Comparison of ENCODE assay signal across 1 cellular context in the genomic region with DNA sequence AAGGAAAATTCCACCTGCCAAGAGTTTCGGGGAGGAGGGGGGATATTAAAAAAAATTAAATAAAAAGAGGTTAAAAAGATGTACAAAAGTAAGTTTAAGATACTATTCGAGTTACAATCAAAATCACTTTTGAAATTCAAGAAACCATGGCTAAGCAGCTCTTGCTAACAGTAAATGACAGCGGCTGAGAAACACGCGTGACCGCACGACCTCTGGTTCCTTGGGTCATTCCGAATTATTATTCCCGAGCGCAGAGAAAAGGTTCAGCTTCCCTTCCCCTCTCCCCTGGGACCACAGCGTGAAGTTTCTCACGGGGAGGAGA.
TF ChIP-seq lines count a peak whose summit lies in the region.

No MANE protein-coding gene starts in this region.

TF ChIP-seq in GM12878, 131 proteins besides CTCF, POLR2A, EP300 and RAD21 (continued from another document):
- TF ChIP-seq, protein P1, sequence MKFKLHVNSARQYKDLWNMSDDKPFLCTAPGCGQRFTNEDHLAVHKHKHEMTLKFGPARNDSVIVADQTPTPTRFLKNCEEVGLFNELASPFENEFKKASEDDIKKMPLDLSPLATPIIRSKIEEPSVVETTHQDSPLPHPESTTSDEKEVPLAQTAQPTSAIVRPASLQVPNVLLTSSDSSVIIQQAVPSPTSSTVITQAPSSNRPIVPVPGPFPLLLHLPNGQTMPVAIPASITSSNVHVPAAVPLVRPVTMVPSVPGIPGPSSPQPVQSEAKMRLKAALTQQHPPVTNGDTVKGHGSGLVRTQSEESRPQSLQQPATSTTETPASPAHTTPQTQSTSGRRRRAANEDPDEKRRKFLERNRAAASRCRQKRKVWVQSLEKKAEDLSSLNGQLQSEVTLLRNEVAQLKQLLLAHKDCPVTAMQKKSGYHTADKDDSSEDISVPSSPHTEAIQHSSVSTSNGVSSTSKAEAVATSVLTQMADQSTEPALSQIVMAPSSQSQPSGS (IDR thresholded peaks at IDR 0.05; ENCODE audit: low read length): no peak
- TF ChIP-seq NR2C1 (IDR thresholded peaks at IDR 0.05) (no peak), RB1 (IDR thresholded peaks at IDR 0.05; ENCODE audit: borderline replicate concordance) (no peak)
- TF ChIP-seq, protein P2, sequence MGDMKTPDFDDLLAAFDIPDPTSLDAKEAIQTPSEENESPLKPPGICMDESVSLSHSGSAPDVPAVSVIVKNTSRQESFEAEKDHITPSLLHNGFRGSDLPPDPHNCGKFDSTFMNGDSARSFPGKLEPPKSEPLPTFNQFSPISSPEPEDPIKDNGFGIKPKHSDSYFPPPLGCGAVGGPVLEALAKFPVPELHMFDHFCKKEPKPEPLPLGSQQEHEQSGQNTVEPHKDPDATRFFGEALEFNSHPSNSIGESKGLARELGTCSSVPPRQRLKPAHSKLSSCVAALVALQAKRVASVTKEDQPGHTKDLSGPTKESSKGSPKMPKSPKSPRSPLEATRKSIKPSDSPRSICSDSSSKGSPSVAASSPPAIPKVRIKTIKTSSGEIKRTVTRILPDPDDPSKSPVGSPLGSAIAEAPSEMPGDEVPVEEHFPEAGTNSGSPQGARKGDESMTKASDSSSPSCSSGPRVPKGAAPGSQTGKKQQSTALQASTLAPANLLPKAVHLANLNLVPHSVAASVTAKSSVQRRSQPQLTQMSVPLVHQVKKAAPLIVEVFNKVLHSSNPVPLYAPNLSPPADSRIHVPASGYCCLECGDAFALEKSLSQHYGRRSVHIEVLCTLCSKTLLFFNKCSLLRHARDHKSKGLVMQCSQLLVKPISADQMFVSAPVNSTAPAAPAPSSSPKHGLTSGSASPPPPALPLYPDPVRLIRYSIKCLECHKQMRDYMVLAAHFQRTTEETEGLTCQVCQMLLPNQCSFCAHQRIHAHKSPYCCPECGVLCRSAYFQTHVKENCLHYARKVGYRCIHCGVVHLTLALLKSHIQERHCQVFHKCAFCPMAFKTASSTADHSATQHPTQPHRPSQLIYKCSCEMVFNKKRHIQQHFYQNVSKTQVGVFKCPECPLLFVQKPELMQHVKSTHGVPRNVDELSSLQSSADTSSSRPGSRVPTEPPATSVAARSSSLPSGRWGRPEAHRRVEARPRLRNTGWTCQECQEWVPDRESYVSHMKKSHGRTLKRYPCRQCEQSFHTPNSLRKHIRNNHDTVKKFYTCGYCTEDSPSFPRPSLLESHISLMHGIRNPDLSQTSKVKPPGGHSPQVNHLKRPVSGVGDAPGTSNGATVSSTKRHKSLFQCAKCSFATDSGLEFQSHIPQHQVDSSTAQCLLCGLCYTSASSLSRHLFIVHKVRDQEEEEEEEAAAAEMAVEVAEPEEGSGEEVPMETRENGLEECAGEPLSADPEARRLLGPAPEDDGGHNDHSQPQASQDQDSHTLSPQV (IDR thresholded peaks at IDR 0.05): no peak
